In genomic region chr11:36391062-36391461, GRCh38 we compare ENCODE assay signal across 10 cellular contexts.
A peak's percentile ranks its signal among the peaks of the same experiment; 100 is the strongest.
DNase-seq lines count a peak whose midpoint lies in the region; ATAC-seq and TF ChIP-seq lines count a peak whose summit lies in the region.
"Had no signal": no experiment of that assay in that cellular context is flagged by ENCODE, and none has a peak within 500 bp of the region (broad histone marks: within the 10 kb centered on the region; RNA-seq: fewer than 3 reads in every experiment).

No MANE protein-coding gene starts in this region.

- H3K36me3 Mint-ChIP-seq in activated T-cell treated with anti-CD3 and anti-CD28 coated beads, Interleukin-2, amount 50 U/mL, for 24 hours (ENCODE audit: low read depth): peaks cover 3% of the 10 kb centered on the region
- no peaks in the 10 kb centered on the region for H3K36me3 Mint-ChIP-seq in stimulated activated memory B cell treated with anti-CD40 and anti-IgM and Interleukin-4, amounts not matched to agents 10 μg/mL and 1 μg/mL and 100 μg/mL, for 72 hours

- no peak for DNase-seq in activated T-cell treated with anti-CD3 and anti-CD28 coated beads, Interleukin-2, amount 50 U/mL, for 24 hours
- DNase-seq in activated T-cell treated with anti-CD3 and anti-CD28 coated beads for 4 hours (no peak), RPMI8226 (peak; percentile 25), foreskin keratinocyte (no peak), NCI-H1092 treated with DMSO at 0.1 percent for 48 hours (lab: John Stamatoyannopoulos, UW) (no peak)
- DNase-seq: NCI-H1048 had no signal

- peaks cover 65% of the 10 kb centered on the region for H3K4me1 Mint-ChIP-seq in activated T-cell treated with anti-CD3 and anti-CD28 coated beads, Interleukin-2, amount 50 U/mL, for 24 hours (ENCODE audit: low read depth)
- peaks cover 46% of the 10 kb centered on the region for H3K4me1 Mint-ChIP-seq in stimulated activated memory B cell treated with anti-CD40 and anti-IgM and Interleukin-4, amounts not matched to agents 10 μg/mL and 1 μg/mL and 100 μg/mL, for 72 hours

- no peaks in the 10 kb centered on the region for H3K9me3 Mint-ChIP-seq in activated T-cell treated with anti-CD3 and anti-CD28 coated beads, Interleukin-2, amount 50 U/mL, for 24 hours
- peaks cover 5% of the 10 kb centered on the region for H3K9me3 Mint-ChIP-seq in stimulated activated memory B cell treated with anti-CD40 and anti-IgM and Interleukin-4, amounts not matched to agents 10 μg/mL and 1 μg/mL and 100 μg/mL, for 72 hours

- H3K27ac Mint-ChIP-seq in activated T-cell treated with anti-CD3 and anti-CD28 coated beads, Interleukin-2, amount 50 U/mL, for 24 hours: peak overlapping the region; percentile 86
- peak overlapping the region; percentile 72 for H3K27ac Mint-ChIP-seq in stimulated activated memory B cell treated with anti-CD40 and anti-IgM and Interleukin-4, amounts not matched to agents 10 μg/mL and 1 μg/mL and 100 μg/mL, for 72 hours

- TF ChIP-seq CTCF in foreskin keratinocyte (conservative IDR thresholded peaks at IDR 0.05): no peak

- ATAC-seq in foreskin keratinocyte: peak; percentile 28
- peak; percentile 86 for ATAC-seq in stimulated activated memory B cell treated with anti-CD40 and anti-IgM and Interleukin-4, amounts not matched to agents 10 μg/mL and 1 μg/mL and 100 μg/mL, for 72 hours
- no peak for ATAC-seq in GM19023 (IDR thresholded peaks at IDR 0.05; ENCODE audit: unreplicated experiment)
- ATAC-seq in GM18858 (IDR thresholded peaks at IDR 0.05; ENCODE audit: unreplicated experiment): no peak

- peaks cover 5% of the 10 kb centered on the region for H3K27me3 Mint-ChIP-seq in activated T-cell treated with anti-CD3 and anti-CD28 coated beads, Interleukin-2, amount 50 U/mL, for 24 hours
- no peaks in the 10 kb centered on the region for H3K27me3 Mint-ChIP-seq in stimulated activated memory B cell treated with anti-CD40 and anti-IgM and Interleukin-4, amounts not matched to agents 10 μg/mL and 1 μg/mL and 100 μg/mL, for 72 hours

- no peaks in the 10 kb centered on the region for H3K4me1 ChIP-seq in foreskin keratinocyte

- H3K27me3 ChIP-seq in foreskin keratinocyte: no peaks in the 10 kb centered on the region
- H3K27me3 ChIP-seq: cardiac muscle cell had no signal

- no peak overlapping the region for H3K27ac ChIP-seq in foreskin keratinocyte
- H3K27ac ChIP-seq: cardiac muscle cell had no signal

- H3K4me3 Mint-ChIP-seq in activated T-cell treated with anti-CD3 and anti-CD28 coated beads, Interleukin-2, amount 50 U/mL, for 24 hours: no peak overlapping the region
- H3K4me3 Mint-ChIP-seq in stimulated activated memory B cell treated with anti-CD40 and anti-IgM and Interleukin-4, amounts not matched to agents 10 μg/mL and 1 μg/mL and 100 μg/mL, for 72 hours: peak overlapping the region; percentile 25

Comparison
In these comparisons a context has a peak if more than half of its experiments do, and no peak if none do; other contexts are left out.
1. ATAC-seq: peak in foreskin keratinocyte (single experiment) and stimulated activated memory B cell treated with anti-CD40 and anti-IgM and Interleukin-4, amounts not matched to agents 10 μg/mL and 1 μg/mL and 100 μg/mL, for 72 hours (single experiment); none in GM19023 (single experiment) and GM18858 (single experiment).